In the genomic region with DNA sequence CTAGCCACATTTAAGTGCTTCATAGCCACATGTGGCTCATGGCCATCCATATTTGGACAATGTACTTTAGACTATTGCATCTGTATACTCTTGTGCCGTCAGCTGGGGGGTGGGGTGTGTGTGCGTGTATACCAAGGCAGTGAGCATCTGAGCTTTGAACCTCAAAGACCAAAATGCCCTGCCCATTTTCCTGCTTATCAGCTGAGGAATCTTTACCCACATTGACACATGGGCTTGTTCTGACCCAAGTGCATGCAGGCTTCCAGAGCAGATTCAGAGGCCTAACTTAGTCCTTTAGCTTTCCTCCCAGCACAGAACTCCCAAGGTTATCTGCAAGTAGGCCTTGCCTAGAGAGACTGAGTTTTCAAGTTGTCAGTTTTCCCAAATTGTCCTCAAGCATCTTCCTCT, we compare ENCODE assay signal across 1 cellular context.
TF ChIP-seq lines count a peak whose summit lies in the region.

No MANE protein-coding gene starts in this region.

TF ChIP-seq in HepG2, 621 proteins besides CTCF, POLR2A, EP300 and RAD21 (continued from another document and continues in another):
- TF ChIP-seq, protein P1, sequence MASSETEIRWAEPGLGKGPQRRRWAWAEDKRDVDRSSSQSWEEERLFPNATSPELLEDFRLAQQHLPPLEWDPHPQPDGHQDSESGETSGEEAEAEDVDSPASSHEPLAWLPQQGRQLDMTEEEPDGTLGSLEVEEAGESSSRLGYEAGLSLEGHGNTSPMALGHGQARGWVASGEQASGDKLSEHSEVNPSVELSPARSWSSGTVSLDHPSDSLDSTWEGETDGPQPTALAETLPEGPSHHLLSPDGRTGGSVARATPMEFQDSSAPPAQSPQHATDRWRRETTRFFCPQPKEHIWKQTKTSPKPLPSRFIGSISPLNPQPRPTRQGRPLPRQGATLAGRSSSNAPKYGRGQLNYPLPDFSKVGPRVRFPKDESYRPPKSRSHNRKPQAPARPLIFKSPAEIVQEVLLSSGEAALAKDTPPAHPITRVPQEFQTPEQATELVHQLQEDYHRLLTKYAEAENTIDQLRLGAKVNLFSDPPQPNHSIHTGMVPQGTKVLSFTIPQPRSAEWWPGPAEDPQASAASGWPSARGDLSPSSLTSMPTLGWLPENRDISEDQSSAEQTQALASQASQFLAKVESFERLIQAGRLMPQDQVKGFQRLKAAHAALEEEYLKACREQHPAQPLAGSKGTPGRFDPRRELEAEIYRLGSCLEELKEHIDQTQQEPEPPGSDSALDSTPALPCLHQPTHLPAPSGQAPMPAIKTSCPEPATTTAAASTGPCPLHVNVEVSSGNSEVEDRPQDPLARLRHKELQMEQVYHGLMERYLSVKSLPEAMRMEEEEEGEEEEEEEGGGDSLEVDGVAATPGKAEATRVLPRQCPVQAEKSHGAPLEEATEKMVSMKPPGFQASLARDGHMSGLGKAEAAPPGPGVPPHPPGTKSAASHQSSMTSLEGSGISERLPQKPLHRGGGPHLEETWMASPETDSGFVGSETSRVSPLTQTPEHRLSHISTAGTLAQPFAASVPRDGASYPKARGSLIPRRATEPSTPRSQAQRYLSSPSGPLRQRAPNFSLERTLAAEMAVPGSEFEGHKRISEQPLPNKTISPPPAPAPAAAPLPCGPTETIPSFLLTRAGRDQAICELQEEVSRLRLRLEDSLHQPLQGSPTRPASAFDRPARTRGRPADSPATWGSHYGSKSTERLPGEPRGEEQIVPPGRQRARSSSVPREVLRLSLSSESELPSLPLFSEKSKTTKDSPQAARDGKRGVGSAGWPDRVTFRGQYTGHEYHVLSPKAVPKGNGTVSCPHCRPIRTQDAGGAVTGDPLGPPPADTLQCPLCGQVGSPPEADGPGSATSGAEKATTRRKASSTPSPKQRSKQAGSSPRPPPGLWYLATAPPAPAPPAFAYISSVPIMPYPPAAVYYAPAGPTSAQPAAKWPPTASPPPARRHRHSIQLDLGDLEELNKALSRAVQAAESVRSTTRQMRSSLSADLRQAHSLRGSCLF (CRISPR knock-in tag; IDR thresholded peaks at IDR 0.05; ENCODE audit: borderline replicate concordance): no peak
- TF ChIP-seq HNF4G (IDR thresholded peaks at IDR 0.05; ENCODE audit: borderline replicate concordance, low read depth, low read length) (peak; percentile 99), HNF4G (CRISPR knock-in tag; IDR thresholded peaks at IDR 0.05; ENCODE audit: borderline replicate concordance, low read depth) (peak; percentile 96), ZSCAN30 (CRISPR knock-in tag; IDR thresholded peaks at IDR 0.05) (no peak), TAF15 (IDR thresholded peaks at IDR 0.05; ENCODE audit: low read depth, low read length, poor library complexity, severe bottlenecking) (no peak), RFX3 (CRISPR knock-in tag; IDR thresholded peaks at IDR 0.05) (no peak), ARID5B (CRISPR knock-in tag; IDR thresholded peaks at IDR 0.05) (peak; percentile 98), CCDC6 (CRISPR knock-in tag; IDR thresholded peaks at IDR 0.05) (peak; percentile 79; the same call in 1 of the 2 replicates), LBX2 (CRISPR knock-in tag; IDR thresholded peaks at IDR 0.05; ENCODE audit: borderline replicate concordance) (no peak), SSRP1 (CRISPR knock-in tag; IDR thresholded peaks at IDR 0.05) (no peak; the same call in 1 of the 2 replicates), ZC3H13 (CRISPR knock-in tag; IDR thresholded peaks at IDR 0.05) (no peak), HOXA5 (CRISPR knock-in tag; IDR thresholded peaks at IDR 0.05) (no peak), ZSCAN21 (CRISPR knock-in tag; IDR thresholded peaks at IDR 0.05; ENCODE audit: borderline replicate concordance) (no peak; the same call in 1 of the 2 replicates), ZNF782 (CRISPR knock-in tag; IDR thresholded peaks at IDR 0.05; ENCODE audit: borderline replicate concordance) (no peak), KDM6A (CRISPR knock-in tag; IDR thresholded peaks at IDR 0.05; ENCODE audit: low read depth) (peak; percentile 97), NCOA5 (CRISPR knock-in tag; IDR thresholded peaks at IDR 0.05) (no peak), NR3C1 (CRISPR knock-in tag; IDR thresholded peaks at IDR 0.05) (no peak), TGIF2 (CRISPR knock-in tag; IDR thresholded peaks at IDR 0.05) (peak; percentile 91), ZNF432 (CRISPR knock-in tag; IDR thresholded peaks at IDR 0.05; ENCODE audit: borderline replicate concordance) (no peak), ZNF138 (CRISPR knock-in tag; IDR thresholded peaks at IDR 0.05; ENCODE audit: low read depth) (no peak), ZNF547 (CRISPR knock-in tag; IDR thresholded peaks at IDR 0.05) (no peak), GTF3A (CRISPR knock-in tag; conservative IDR thresholded peaks at IDR 0.05) (no peak), MZF1 (CRISPR knock-in tag; IDR thresholded peaks at IDR 0.05; ENCODE audit: borderline replicate concordance) (no peak), ZNF567 (CRISPR knock-in tag; IDR thresholded peaks at IDR 0.05; ENCODE audit: borderline replicate concordance) (no peak), ZNF256 (CRISPR knock-in tag; conservative IDR thresholded peaks at IDR 0.05) (no peak), TOPORS (CRISPR knock-in tag; IDR thresholded peaks at IDR 0.05) (no peak), RELA (CRISPR knock-in tag; IDR thresholded peaks at IDR 0.05) (no peak), ZNF878 (CRISPR knock-in tag; IDR thresholded peaks at IDR 0.05) (peak; percentile 82), BRCA1 (CRISPR knock-in tag; IDR thresholded peaks at IDR 0.05) (no peak; the same call in 1 of the 2 replicates), FOXK2 (IDR thresholded peaks at IDR 0.05) (peak; percentile 90), ZNF652 (CRISPR knock-in tag; IDR thresholded peaks at IDR 0.05; ENCODE audit: borderline replicate concordance, low read depth) (peak; percentile 50; the same call in 1 of the 2 replicates), ZXDC (CRISPR knock-in tag; IDR thresholded peaks at IDR 0.05) (no peak), CCAR2 (optimal IDR thresholded peaks at IDR 0.05; ENCODE audit: low read depth, low read length) (no peak), SOX5 (CRISPR knock-in tag; IDR thresholded peaks at IDR 0.05; ENCODE audit: borderline replicate concordance) (peak; percentile 85), SETDB1 (CRISPR knock-in tag; IDR thresholded peaks at IDR 0.05; ENCODE audit: borderline replicate concordance) (no peak), ZBTB37 (CRISPR knock-in tag; IDR thresholded peaks at IDR 0.05) (no peak), ZNF850 (CRISPR knock-in tag; conservative IDR thresholded peaks at IDR 0.05) (no peak), MAFK (conservative IDR thresholded peaks at IDR 0.05 in 1 of 2, IDR thresholded peaks at IDR 0.05 in 1 of 2; ENCODE audit: low read length in 2 of 2) (no peak)
- TF ChIP-seq, protein P2, sequence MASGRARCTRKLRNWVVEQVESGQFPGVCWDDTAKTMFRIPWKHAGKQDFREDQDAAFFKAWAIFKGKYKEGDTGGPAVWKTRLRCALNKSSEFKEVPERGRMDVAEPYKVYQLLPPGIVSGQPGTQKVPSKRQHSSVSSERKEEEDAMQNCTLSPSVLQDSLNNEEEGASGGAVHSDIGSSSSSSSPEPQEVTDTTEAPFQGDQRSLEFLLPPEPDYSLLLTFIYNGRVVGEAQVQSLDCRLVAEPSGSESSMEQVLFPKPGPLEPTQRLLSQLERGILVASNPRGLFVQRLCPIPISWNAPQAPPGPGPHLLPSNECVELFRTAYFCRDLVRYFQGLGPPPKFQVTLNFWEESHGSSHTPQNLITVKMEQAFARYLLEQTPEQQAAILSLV (CRISPR knock-in tag; IDR thresholded peaks at IDR 0.05; ENCODE audit: borderline replicate concordance): no peak; the same call in 1 of the 2 replicates
- TF ChIP-seq, protein P3, sequence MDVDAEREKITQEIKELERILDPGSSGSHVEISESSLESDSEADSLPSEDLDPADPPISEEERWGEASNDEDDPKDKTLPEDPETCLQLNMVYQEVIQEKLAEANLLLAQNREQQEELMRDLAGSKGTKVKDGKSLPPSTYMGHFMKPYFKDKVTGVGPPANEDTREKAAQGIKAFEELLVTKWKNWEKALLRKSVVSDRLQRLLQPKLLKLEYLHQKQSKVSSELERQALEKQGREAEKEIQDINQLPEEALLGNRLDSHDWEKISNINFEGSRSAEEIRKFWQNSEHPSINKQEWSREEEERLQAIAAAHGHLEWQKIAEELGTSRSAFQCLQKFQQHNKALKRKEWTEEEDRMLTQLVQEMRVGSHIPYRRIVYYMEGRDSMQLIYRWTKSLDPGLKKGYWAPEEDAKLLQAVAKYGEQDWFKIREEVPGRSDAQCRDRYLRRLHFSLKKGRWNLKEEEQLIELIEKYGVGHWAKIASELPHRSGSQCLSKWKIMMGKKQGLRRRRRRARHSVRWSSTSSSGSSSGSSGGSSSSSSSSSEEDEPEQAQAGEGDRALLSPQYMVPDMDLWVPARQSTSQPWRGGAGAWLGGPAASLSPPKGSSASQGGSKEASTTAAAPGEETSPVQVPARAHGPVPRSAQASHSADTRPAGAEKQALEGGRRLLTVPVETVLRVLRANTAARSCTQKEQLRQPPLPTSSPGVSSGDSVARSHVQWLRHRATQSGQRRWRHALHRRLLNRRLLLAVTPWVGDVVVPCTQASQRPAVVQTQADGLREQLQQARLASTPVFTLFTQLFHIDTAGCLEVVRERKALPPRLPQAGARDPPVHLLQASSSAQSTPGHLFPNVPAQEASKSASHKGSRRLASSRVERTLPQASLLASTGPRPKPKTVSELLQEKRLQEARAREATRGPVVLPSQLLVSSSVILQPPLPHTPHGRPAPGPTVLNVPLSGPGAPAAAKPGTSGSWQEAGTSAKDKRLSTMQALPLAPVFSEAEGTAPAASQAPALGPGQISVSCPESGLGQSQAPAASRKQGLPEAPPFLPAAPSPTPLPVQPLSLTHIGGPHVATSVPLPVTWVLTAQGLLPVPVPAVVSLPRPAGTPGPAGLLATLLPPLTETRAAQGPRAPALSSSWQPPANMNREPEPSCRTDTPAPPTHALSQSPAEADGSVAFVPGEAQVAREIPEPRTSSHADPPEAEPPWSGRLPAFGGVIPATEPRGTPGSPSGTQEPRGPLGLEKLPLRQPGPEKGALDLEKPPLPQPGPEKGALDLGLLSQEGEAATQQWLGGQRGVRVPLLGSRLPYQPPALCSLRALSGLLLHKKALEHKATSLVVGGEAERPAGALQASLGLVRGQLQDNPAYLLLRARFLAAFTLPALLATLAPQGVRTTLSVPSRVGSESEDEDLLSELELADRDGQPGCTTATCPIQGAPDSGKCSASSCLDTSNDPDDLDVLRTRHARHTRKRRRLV (CRISPR knock-in tag; IDR thresholded peaks at IDR 0.05): no peak
- TF ChIP-seq, protein P4, sequence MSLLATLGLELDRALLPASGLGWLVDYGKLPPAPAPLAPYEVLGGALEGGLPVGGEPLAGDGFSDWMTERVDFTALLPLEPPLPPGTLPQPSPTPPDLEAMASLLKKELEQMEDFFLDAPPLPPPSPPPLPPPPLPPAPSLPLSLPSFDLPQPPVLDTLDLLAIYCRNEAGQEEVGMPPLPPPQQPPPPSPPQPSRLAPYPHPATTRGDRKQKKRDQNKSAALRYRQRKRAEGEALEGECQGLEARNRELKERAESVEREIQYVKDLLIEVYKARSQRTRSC (CRISPR knock-in tag; IDR thresholded peaks at IDR 0.05; ENCODE audit: low read depth): no peak
